In genomic region chr3:119840855-119841254, GRCh38 we compare ENCODE assay signal across 22 cellular contexts. TPM values are rescaled to one million over a fixed set of nuclear protein-coding genes. Genes with fewer than 3 reads are reported as not detected.
DNase-seq lines count a peak whose midpoint lies in the region; ATAC-seq, FAIRE-seq and TF ChIP-seq lines count a peak whose summit lies in the region.
"Had no signal": no experiment of that assay in that cellular context is flagged by ENCODE, and none has a peak within 500 bp of the region (broad histone marks: within the 10 kb centered on the region; RNA-seq: fewer than 3 reads in every experiment).

No MANE protein-coding gene starts in this region.

- H3K9me3 Mint-ChIP-seq in type B pancreatic cell = no peaks in the 10 kb centered on the region
- H3K9me3 Mint-ChIP-seq in naive thymus-derived CD4-positive, alpha-beta T cell = peaks cover 0 to 3% (median 0%) of the 10 kb centered on the region in 11 donors
- H3K9me3 Mint-ChIP-seq: H9 had no signal

- peaks cover 35% of the 10 kb centered on the region for H3K36me3 Mint-ChIP-seq in type B pancreatic cell
- H3K36me3 Mint-ChIP-seq in naive thymus-derived CD4-positive, alpha-beta T cell = peaks cover 8 to 45% (median 29%) of the 10 kb centered on the region in 5 donors

- peak overlapping the region; percentile 61 for H3K27ac Mint-ChIP-seq in type B pancreatic cell
- H3K27ac Mint-ChIP-seq in naive thymus-derived CD4-positive, alpha-beta T cell = no peak overlapping the region
- H3K27ac Mint-ChIP-seq: CD4-positive, CD25-positive, alpha-beta regulatory T cell; H9 had no signal

- no peak overlapping the region for H3K4me3 ChIP-seq in left ventricle myocardium inferior
- H3K4me3 ChIP-seq in pancreas = no peak overlapping the region
- H3K4me3 ChIP-seq in naive thymus-derived CD4-positive, alpha-beta T cell (ENCODE audit: low read length) = no peak overlapping the region
- H3K4me3 ChIP-seq: GM12878 had no signal

- peaks cover 1% of the 10 kb centered on the region for H3K4me1 Mint-ChIP-seq in type B pancreatic cell (ENCODE audit: unreplicated experiment)
- peaks cover 0 to 11% (median 5%) of the 10 kb centered on the region in 7 donors for H3K4me1 Mint-ChIP-seq in naive thymus-derived CD4-positive, alpha-beta T cell
- H3K4me1 Mint-ChIP-seq: H9 had no signal

- H3K4me1 ChIP-seq in left ventricle myocardium inferior (peaks cover 21% of the 10 kb centered on the region), pancreas (peaks cover 0 to 5% (median 0%) of the 10 kb centered on the region in 3 donors)
- H3K4me1 ChIP-seq in naive thymus-derived CD4-positive, alpha-beta T cell (ENCODE audit: control insufficient read depth in 2 of 2, insufficient read depth in 2 of 2, low read length in 2 of 2) = no peaks in the 10 kb centered on the region
- H3K4me1 ChIP-seq: BE2C had no signal

- WGBS in pancreas, 2 donors = 84 to 89% methylated on average over 2 of the region's 2 CpGs

- H3K4me3 Mint-ChIP-seq in type B pancreatic cell = no peak overlapping the region
- H3K4me3 Mint-ChIP-seq in naive thymus-derived CD4-positive, alpha-beta T cell = no peak overlapping the region
- H3K4me3 Mint-ChIP-seq: CD4-positive, CD25-positive, alpha-beta regulatory T cell; CD8-positive, alpha-beta memory T cell; H9 had no signal

- FAIRE-seq in pancreas (lab: Jason Lieb, UNC) = peak; percentile 20
- FAIRE-seq: A204.1, GM12878, H1 had no signal

- H3K36me3 ChIP-seq in left ventricle myocardium inferior (peaks cover 14% of the 10 kb centered on the region), pancreas (no peaks in the 10 kb centered on the region)
- no peaks in the 10 kb centered on the region for H3K36me3 ChIP-seq in naive thymus-derived CD4-positive, alpha-beta T cell (ENCODE audit: control insufficient read depth in 2 of 3, insufficient read depth in 3 of 3, low read length in 3 of 3)
- H3K36me3 ChIP-seq: BE2C had no signal

- POLR2A ChIA-PET in naive thymus-derived CD4-positive, alpha-beta T cell (lab: Charles Lee) = no interaction called here

- intact Hi-C loops in left ventricle myocardium inferior (cut with micrococcal nuclease) (no loop called here), Right ventricle myocardium inferior (cut with DNase I) (no loop called here), left ventricle myocardium superior (cut with micrococcal nuclease) (no loop called here), pancreas (cut with DNase I) (no loop called here)
- intact Hi-C loops in naive thymus-derived CD4-positive, alpha-beta T cell (cut with micrococcal nuclease) = no loop called here

- no peaks in the 10 kb centered on the region for H3K27me3 Mint-ChIP-seq in type B pancreatic cell
- H3K27me3 Mint-ChIP-seq in naive thymus-derived CD4-positive, alpha-beta T cell = no peaks in the 10 kb centered on the region
- H3K27me3 Mint-ChIP-seq: CD4-positive, CD25-positive, alpha-beta regulatory T cell had no signal

- DNase-seq in left ventricle myocardium inferior (no peak), Right ventricle myocardium inferior (ENCODE audit: missing footprints) (no peak), left ventricle myocardium superior (no peak), pancreas (no peak), type B pancreatic cell (ENCODE audit: extremely low spot score, unreplicated experiment) (no peak)
- DNase-seq in naive thymus-derived CD4-positive, alpha-beta T cell = no peak
- DNase-seq: ACHN; BE2C; C1 segment of cervical spinal cord; CD4-positive, CD25-positive, alpha-beta regulatory T cell; CD8-positive, alpha-beta memory T cell; COR-L47; DMS 273 treated with DMSO at 0.1 percent for 48 hours; DMS53; DND-41; EL; H9 had no signal

- peak overlapping the region; percentile 59 for H3K27ac ChIP-seq in left ventricle myocardium inferior (replicated peaks)
- H3K27ac ChIP-seq in pancreas = no peak overlapping the region
- H3K27ac ChIP-seq in naive thymus-derived CD4-positive, alpha-beta T cell (ENCODE audit: low read depth, low read length) = no peak overlapping the region

- TF ChIP-seq CTCF in left ventricle myocardium inferior (IDR thresholded peaks at IDR 0.05; ENCODE audit: borderline replicate concordance) = no peak
- TF ChIP-seq CTCF in pancreas (IDR thresholded peaks at IDR 0.05) = no peak
- no peak for TF ChIP-seq CTCF in type B pancreatic cell (conservative IDR thresholded peaks at IDR 0.05)

- ATAC-seq in Right ventricle myocardium inferior = no peak
- peak; percentile 80 for ATAC-seq in left ventricle myocardium superior
- no peak for ATAC-seq in pancreas
- ATAC-seq in HG02588 (IDR thresholded peaks at IDR 0.05; ENCODE audit: unreplicated experiment) = no peak
- no peak for ATAC-seq in naive thymus-derived CD4-positive, alpha-beta T cell
- ATAC-seq: GM12878 had no signal

- no peaks in the 10 kb centered on the region for H3K9me3 ChIP-seq in left ventricle myocardium inferior (replicated peaks)
- no peaks in the 10 kb centered on the region for H3K9me3 ChIP-seq in pancreas
- no peaks in the 10 kb centered on the region for H3K9me3 ChIP-seq in naive thymus-derived CD4-positive, alpha-beta T cell (ENCODE audit: control insufficient read depth in 2 of 3, low read length in 3 of 3)
- H3K9me3 ChIP-seq: BE2C had no signal

- no peaks in the 10 kb centered on the region for H3K27me3 ChIP-seq in left ventricle myocardium inferior (ENCODE audit: low read depth)
- H3K27me3 ChIP-seq in pancreas = no peaks in the 10 kb centered on the region
- H3K27me3 ChIP-seq in naive thymus-derived CD4-positive, alpha-beta T cell (ENCODE audit: control insufficient read depth in 2 of 2, insufficient read depth in 2 of 2, low read length in 2 of 2) = no peaks in the 10 kb centered on the region
- H3K27me3 ChIP-seq: BE2C had no signal

- CTCF ChIA-PET in naive thymus-derived CD4-positive, alpha-beta T cell (lab: Charles Lee) = no interaction called here

RNA-seq across cellular contexts. Expression of gene NR1I2, which starts 59.0 kb away (rescaled TPM):
- total RNA-seq in left ventricle myocardium inferior (not detected), Right ventricle myocardium inferior (not detected), left ventricle myocardium superior (0.12 TPM), pancreas (under 1 TPM; 0.12 to 0.31 (median 0.19) TPM), type B pancreatic cell (ENCODE audit: low replicate concordance) (0.65 and 1.4 TPM in 2 replicates)
- under 1 TPM; 0.26 to 0.30 TPM for polyA plus RNA-seq in pancreas
- total RNA-seq in naive thymus-derived CD4-positive, alpha-beta T cell = under 1 TPM; 0.22 to 0.62 (median 0.44) TPM
- polyA plus RNA-seq in naive thymus-derived CD4-positive, alpha-beta T cell = under 1 TPM in 1 of 2 donors, not detected in 1; 0.26 TPM
- total RNA-seq: G401, H9 had no signal
